30 cellular contexts compared by ENCODE assay signal in genomic region chr5:136396886-136397285, GRCh38. TPM values are rescaled to one million over a fixed set of nuclear protein-coding genes. Genes with fewer than 3 reads are reported as not detected.
"Had no signal": no experiment of that assay in that cellular context is flagged by ENCODE, and none has a peak within 500 bp of the region (broad histone marks: within the 10 kb centered on the region; RNA-seq: fewer than 3 reads in every experiment).

No MANE protein-coding gene starts in this region.

- DNase-seq: islet precursor cell; left ventricle myocardium inferior; mesendoderm; midbrain; mucosa of descending colon; naive thymus-derived CD4-positive, alpha-beta T cell; ovary; right lobe of liver; stimulated activated CD4-positive, alpha-beta T cell treated with anti-CD3 and anti-CD28 coated beads, Interleukin-1b, Interleukin-23, amount 100 ng/mL, for 48 hours; stimulated activated CD4-positive, alpha-beta T cell treated with anti-CD3 and anti-CD28 coated beads, Interleukin-2, amount 100 ng/mL, for 48 hours; stimulated activated CD4-positive, alpha-beta T cell treated with anti-CD3 and anti-CD28 coated beads, Interleukin-4, amount 100 ng/mL, for 4 hours; stimulated activated CD8-positive, alpha-beta memory T cell treated with anti-CD3 and anti-CD28 coated beads, Interleukin-4, amount 100 ng/mL, for 48 hours; stimulated activated naive CD4-positive, alpha-beta T cell treated with Interleukin-2 at 50 U/mL for 16 hours; stimulated activated naive CD8-positive, alpha-beta T cell treated with anti-CD3 and anti-CD28 coated beads, Interleukin-15, amount 100 ng/mL, for 72 hours; substantia nigra; upper lobe of left lung had no signal

- H3K27ac Mint-ChIP-seq: naive thymus-derived CD4-positive, alpha-beta T cell; natural killer cell treated with Interleukin-12 subunit alpha and Interleukin-12 subunit beta and Interleukin-15 and Interleukin-18, amount 100 ng/mL, for 72 hours; progenitor cell of endocrine pancreas; stimulated activated memory B cell treated with anti-CD40 and anti-IgM and Interleukin-4, amounts not matched to agents 10 μg/mL and 1 μg/mL and 100 μg/mL, for 72 hours; stimulated activated naive CD8-positive, alpha-beta T cell treated with anti-CD3 and anti-CD28 coated beads, Interleukin-15, amount 100 ng/mL, for 72 hours had no signal

- ATAC-seq: mucosa of descending colon; naive thymus-derived CD4-positive, alpha-beta T cell; natural killer cell treated with Interleukin-12 subunit alpha and Interleukin-12 subunit beta and Interleukin-15 and Interleukin-18, amount 100 ng/mL, for 72 hours; right lobe of liver; stimulated activated memory B cell treated with anti-CD40 and anti-IgM and Interleukin-4, amounts not matched to agents 10 μg/mL and 1 μg/mL and 100 μg/mL, for 72 hours; stimulated activated naive CD8-positive, alpha-beta T cell treated with anti-CD3 and anti-CD28 coated beads, Interleukin-15, amount 100 ng/mL, for 72 hours had no signal

- H3K27me3 Mint-ChIP-seq: progenitor cell of endocrine pancreas; stimulated activated memory B cell treated with anti-CD40 and anti-IgM and Interleukin-4, amounts not matched to agents 10 μg/mL and 1 μg/mL and 100 μg/mL, for 72 hours; stimulated activated naive CD8-positive, alpha-beta T cell treated with anti-CD3 and anti-CD28 coated beads, Interleukin-15, amount 100 ng/mL, for 72 hours had no signal

- H3K4me3 Mint-ChIP-seq: naive thymus-derived CD4-positive, alpha-beta T cell; natural killer cell treated with Interleukin-12 subunit alpha and Interleukin-12 subunit beta and Interleukin-15 and Interleukin-18, amount 100 ng/mL, for 72 hours; stimulated activated memory B cell treated with anti-CD40 and anti-IgM and Interleukin-4, amounts not matched to agents 10 μg/mL and 1 μg/mL and 100 μg/mL, for 72 hours; stimulated activated naive CD8-positive, alpha-beta T cell treated with anti-CD3 and anti-CD28 coated beads, Interleukin-15, amount 100 ng/mL, for 72 hours had no signal

- H3K4me1 Mint-ChIP-seq: naive thymus-derived CD4-positive, alpha-beta T cell; stimulated activated memory B cell treated with anti-CD40 and anti-IgM and Interleukin-4, amounts not matched to agents 10 μg/mL and 1 μg/mL and 100 μg/mL, for 72 hours; stimulated activated naive CD8-positive, alpha-beta T cell treated with anti-CD3 and anti-CD28 coated beads, Interleukin-15, amount 100 ng/mL, for 72 hours had no signal

- H3K36me3 Mint-ChIP-seq: naive thymus-derived CD4-positive, alpha-beta T cell; natural killer cell treated with Interleukin-12 subunit alpha and Interleukin-12 subunit beta and Interleukin-15 and Interleukin-18, amount 100 ng/mL, for 72 hours; stimulated activated memory B cell treated with anti-CD40 and anti-IgM and Interleukin-4, amounts not matched to agents 10 μg/mL and 1 μg/mL and 100 μg/mL, for 72 hours had no signal

- H3K9me3 Mint-ChIP-seq: natural killer cell treated with Interleukin-12 subunit alpha and Interleukin-12 subunit beta and Interleukin-15 and Interleukin-18, amount 100 ng/mL, for 72 hours; stimulated activated naive CD8-positive, alpha-beta T cell treated with anti-CD3 and anti-CD28 coated beads, Interleukin-15, amount 100 ng/mL, for 72 hours had no signal

RNA-seq across cellular contexts. Expression of gene TRPC7, which starts 31.5 kb away (rescaled TPM):
- total RNA-seq: kidney epithelial cell; left ventricle myocardium inferior; lower leg skin; lung; myocyte; naive thymus-derived CD4-positive, alpha-beta T cell; natural killer cell treated with Interleukin-12 subunit alpha and Interleukin-12 subunit beta and Interleukin-15 and Interleukin-18, amount 100 ng/mL, for 72 hours; omental fat pad; ovary; pulmonary artery endothelial cell; right atrium auricular region; right lobe of liver; skeletal muscle tissue; smooth muscle cell; tibial nerve; upper lobe of left lung; vagina had no signal
